In the genomic region with DNA sequence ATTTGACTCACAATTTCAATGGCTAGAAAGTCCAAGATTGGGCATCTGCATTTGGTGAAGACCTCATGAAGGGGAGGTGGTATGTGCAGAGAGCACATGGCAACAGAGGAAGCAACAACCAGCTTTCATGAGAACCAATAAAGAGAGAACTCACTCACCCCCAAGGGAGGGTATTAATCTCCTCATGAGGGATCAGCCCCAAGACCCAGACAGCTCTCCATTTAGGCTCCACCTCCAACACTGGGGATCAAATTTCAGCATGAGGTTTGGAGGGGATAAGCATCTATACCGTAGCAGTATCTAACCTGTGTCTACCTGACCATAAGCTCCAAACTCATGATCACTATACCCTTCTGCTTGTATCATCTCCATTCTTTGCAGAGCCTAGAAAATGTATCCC, we compare ENCODE assay signal across 17 cellular contexts.
"Had no signal": no experiment of that assay in that cellular context is flagged by ENCODE, and none has a peak within 500 bp of the region (broad histone marks: within the 10 kb centered on the region; RNA-seq: fewer than 3 reads in every experiment).

No MANE protein-coding gene starts in this region.

- H3K27ac ChIP-seq: esophagus squamous epithelium, left ventricle myocardium inferior, psoas muscle, sigmoid colon, upper lobe of left lung, VCaP had no signal

- ATAC-seq: activated T-helper 17 cell treated with anti-CD3 and anti-CD28 coated beads, Interleukin-2, amount 50 U/mL, for 72 hours; psoas muscle had no signal

- H3K4me3 ChIP-seq: esophagus squamous epithelium, left ventricle myocardium inferior, psoas muscle, sigmoid colon, upper lobe of left lung had no signal

- DNase-seq: activated CD4-positive, alpha-beta T cell treated with anti-CD3 and anti-CD28 coated beads for 48 hours; activated naive CD4-positive, alpha-beta T cell treated with anti-CD3 and anti-CD28 coated beads, Interleukin-2, amount 10 ng/mL, durations not matched to agents 7 days and 5 days; activated T-cell treated with anti-CD3 and anti-CD28 coated beads for 4 hours; esophagus squamous epithelium; foreskin fibroblast; head of caudate nucleus; left ventricle myocardium inferior; psoas muscle; sigmoid colon; stimulated activated CD4-positive, alpha-beta T cell treated with anti-CD3 and anti-CD28 coated beads, Interleukin-2, amount 100 ng/mL, for 24 hours; stimulated activated naive CD4-positive, alpha-beta T cell; T1000; upper lobe of left lung had no signal

- H3K27me3 ChIP-seq: esophagus squamous epithelium, sigmoid colon, upper lobe of left lung had no signal

- H3K9me3 ChIP-seq: esophagus squamous epithelium, left ventricle myocardium inferior, psoas muscle, sigmoid colon, upper lobe of left lung had no signal

- FAIRE-seq: colon, keratinocyte had no signal

- H3K36me3 ChIP-seq: esophagus squamous epithelium, left ventricle myocardium inferior, sigmoid colon, upper lobe of left lung had no signal

- H3K4me1 ChIP-seq: left ventricle myocardium inferior, psoas muscle, upper lobe of left lung had no signal
